11 cellular contexts compared by ENCODE assay signal in genomic region chr20:45433316-45433715, GRCh38. TPM values are rescaled to one million over a fixed set of nuclear protein-coding genes. Genes with fewer than 3 reads are reported as not detected.
DNase-seq lines count a peak whose midpoint lies in the region; ATAC-seq and TF ChIP-seq lines count a peak whose summit lies in the region.
"Had no signal": no experiment of that assay in that cellular context is flagged by ENCODE, and none has a peak within 500 bp of the region (broad histone marks: within the 10 kb centered on the region; RNA-seq: fewer than 3 reads in every experiment).

No MANE protein-coding gene starts in this region.

- H2BK5ac ChIP-seq in trophoblast cell (ENCODE audit: low read depth, low read length, poor library complexity) (no peak overlapping the region), neuronal stem cell (ENCODE audit: low read length) (no peak overlapping the region)

- DNase-seq in AG04450 (ENCODE audit: low read depth, low spot score) (peak; percentile 80), HS-5 (ENCODE audit: low read depth) (peak; percentile 40), trophoblast cell (no peak), NCI-H1092 (lab: John Stamatoyannopoulos, UW) (no peak), neuronal stem cell (ENCODE audit: low spot score) (no peak)
- DNase-seq: NCI-H524, T-helper 9 cell had no signal

- H3K18ac ChIP-seq in trophoblast cell (ENCODE audit: low read length) = no peak overlapping the region
- H3K18ac ChIP-seq in neuronal stem cell (ENCODE audit: low read length) = no peak overlapping the region

- CTCF ChIA-PET in AG04450 (lab: Charles Lee) = interaction anchor here (2.4 to 10.1 kb wide), 3 partner anchors 60 to 338 kb away, joined by 7 to 194 read pairs (median 88); partner anchors contain the start of gene SYS1

- no peak overlapping the region for H3K4me3 ChIP-seq in AG04450 (ENCODE audit: low read depth, low read length)
- H3K4me3 ChIP-seq in trophoblast cell (ENCODE audit: low read depth, low read length) = no peak overlapping the region
- H3K4me3 ChIP-seq in neuronal stem cell (ENCODE audit: low read length in 2 of 2) = no peak overlapping the region

- no peak for ATAC-seq in GM18498 (IDR thresholded peaks at IDR 0.05; ENCODE audit: unreplicated experiment)

- H2BK12ac ChIP-seq in trophoblast cell (ENCODE audit: low read length) = no peak overlapping the region
- H2BK12ac ChIP-seq in neuronal stem cell (ENCODE audit: low read length) = no peak overlapping the region

- no peak overlapping the region for H2AK5ac ChIP-seq in trophoblast cell (ENCODE audit: low read length)
- no peak overlapping the region for H2AK5ac ChIP-seq in neuronal stem cell (ENCODE audit: low read depth, low read length)

- H3K4me1 ChIP-seq in trophoblast cell (ENCODE audit: control insufficient read depth in 1 of 2, insufficient read depth in 2 of 2, low read length in 2 of 2) (peaks cover 0 to 3% of the 10 kb centered on the region in 2 experiments), neuronal stem cell (ENCODE audit: control insufficient read depth in 2 of 2, insufficient read depth in 1 of 2, low read depth in 1 of 2, low read length in 2 of 2) (peaks cover 0 to 1% of the 10 kb centered on the region in 2 donors)

- H2AFZ ChIP-seq in trophoblast cell (ENCODE audit: insufficient read depth, low read length, poor library complexity) = no peak overlapping the region
- no peak overlapping the region for H2AFZ ChIP-seq in neuronal stem cell (ENCODE audit: low read length)

- H3K4me2 ChIP-seq in trophoblast cell (ENCODE audit: low read length) (no peak overlapping the region), neuronal stem cell (ENCODE audit: insufficient read depth, low read length, poor library complexity, severe bottlenecking) (no peak overlapping the region)

- H4K12ac ChIP-seq in trophoblast cell (ENCODE audit: low read depth, low read length) = no peak overlapping the region

- H3K27me3 ChIP-seq in AG04450 (ENCODE audit: control insufficient read depth, insufficient read depth, low read length) (no peaks in the 10 kb centered on the region), layer of hippocampus (ENCODE audit: control insufficient read depth, insufficient read depth, low read length) (no peaks in the 10 kb centered on the region), trophoblast cell (ENCODE audit: insufficient read depth, low read length) (no peaks in the 10 kb centered on the region), neuronal stem cell (ENCODE audit: control insufficient read depth in 3 of 3, insufficient read depth in 3 of 3, low read depth in 1 of 3, low read length in 3 of 3) (no peaks in the 10 kb centered on the region)

- POLR2A ChIA-PET in AG04450 (lab: Yijun Ruan, JAX) = interaction anchor here (0.9 to 1.2 kb wide), 2 partner anchors 89 to 346 kb away, joined by 4 read pairs; no protein-coding TSS in a partner anchor

- no peak overlapping the region for H3K9ac ChIP-seq in trophoblast cell (ENCODE audit: low read length)
- H3K9ac ChIP-seq in neuronal stem cell (ENCODE audit: low read depth, low read length, poor library complexity) = no peak overlapping the region

- no peak for TF ChIP-seq CTCF in AG04450 (IDR thresholded peaks at IDR 0.05; ENCODE audit: low read depth, low read length)

- H3K79me2 ChIP-seq in trophoblast cell (ENCODE audit: control insufficient read depth, insufficient read depth, low read length, poor library complexity) = no peaks in the 10 kb centered on the region

- no peak overlapping the region for H3K14ac ChIP-seq in trophoblast cell (ENCODE audit: low read length)
- H3K14ac ChIP-seq in neuronal stem cell (ENCODE audit: low read length) = no peak overlapping the region

- H2BK120ac ChIP-seq in trophoblast cell (ENCODE audit: insufficient read depth, low read length, poor library complexity) (no peak overlapping the region), neuronal stem cell (ENCODE audit: low read depth, low read length) (no peak overlapping the region)

- no peaks in the 10 kb centered on the region for H3K9me3 ChIP-seq in AG04450 (ENCODE audit: control insufficient read depth, insufficient read depth, low read length)
- H3K9me3 ChIP-seq in trophoblast cell (ENCODE audit: insufficient read depth, low read depth, low read length) = no peaks in the 10 kb centered on the region
- no peaks in the 10 kb centered on the region for H3K9me3 ChIP-seq in neuronal stem cell (replicated peaks in 1 of 2; ENCODE audit: control insufficient read depth in 2 of 2, insufficient read depth in 1 of 2, low read depth in 1 of 2, low read length in 2 of 2)

- H3K4ac ChIP-seq in trophoblast cell (ENCODE audit: low read depth, low read length) = no peak overlapping the region
- H3K4ac ChIP-seq in neuronal stem cell (ENCODE audit: low read length) = no peak overlapping the region

- no peak overlapping the region for H4K91ac ChIP-seq in trophoblast cell (ENCODE audit: low read depth, low read length)
- H4K91ac ChIP-seq in neuronal stem cell (ENCODE audit: low read depth, low read length, poor library complexity) = no peak overlapping the region

- no peaks in the 10 kb centered on the region for H3K36me3 ChIP-seq in trophoblast cell (ENCODE audit: control insufficient read depth in 1 of 2, insufficient read depth in 2 of 2, low read length in 2 of 2)
- H3K36me3 ChIP-seq in neuronal stem cell (replicated peaks in 1 of 2; ENCODE audit: control insufficient read depth in 2 of 2, insufficient read depth in 2 of 2, low read length in 2 of 2) = peaks cover 0 to under 1% of the 10 kb centered on the region in 2 donors

- no peak overlapping the region for H4K8ac ChIP-seq in trophoblast cell (ENCODE audit: low read depth, low read length)
- no peak overlapping the region for H4K8ac ChIP-seq in neuronal stem cell (ENCODE audit: low read depth, low read length)

- no CpG with 5 or more reads among the region's 3 CpGs for WGBS in trophoblast cell (ENCODE audit: extremely low coverage, insufficient coverage, insufficient read length)
- WGBS in neuronal stem cell (ENCODE audit: extremely low coverage in 2 of 2, insufficient read length in 2 of 2, insufficient replicate concordance in 1 of 2), 2 donors = no CpG with 5 or more reads among the region's 3 CpGs

- H3K23ac ChIP-seq in trophoblast cell (ENCODE audit: low read length) = no peak overlapping the region
- no peak overlapping the region for H3K23ac ChIP-seq in neuronal stem cell (ENCODE audit: low read depth, low read length, poor library complexity)

- H3K79me1 ChIP-seq in trophoblast cell (ENCODE audit: low read length) (peaks cover 2% of the 10 kb centered on the region), neuronal stem cell (ENCODE audit: low read depth, low read length) (no peaks in the 10 kb centered on the region)

- H3K27ac ChIP-seq in AG04450 (ENCODE audit: low read depth, low read length) = peak overlapping the region; percentile 69
- H3K27ac ChIP-seq in cingulate gyrus (ENCODE audit: low read depth, low read length) = peak overlapping the region; percentile 91
- peak overlapping the region; percentile 89 for H3K27ac ChIP-seq in layer of hippocampus (ENCODE audit: low read depth, low read length)
- H3K27ac ChIP-seq in trophoblast cell (ENCODE audit: low read depth, low read length) = no peak overlapping the region
- no peak overlapping the region for H3K27ac ChIP-seq in neuronal stem cell (replicated peaks; ENCODE audit: low read length)

- no peak overlapping the region for H2BK15ac ChIP-seq in neuronal stem cell (ENCODE audit: low read length)

RNA-seq across cellular contexts. Expression of gene PIGT, which starts 17.4 kb away (rescaled TPM):
- 114 and 140 TPM in 2 replicates for polyA plus RNA-seq in AG04450 (2011; rRNA removed)
- polyA minus RNA-seq in AG04450 (2011; rRNA and poly(A)+ RNA removed) = 51.4 and 58.4 TPM in 2 replicates
- polyA plus RNA-seq in trophoblast cell (2013) = 72.1 and 75.4 TPM in 2 replicates
- 50.8 TPM for polyA plus RNA-seq in neuronal stem cell (2013, experiment 1 of 2)
- 50.5 TPM for polyA plus RNA-seq in neuronal stem cell (2013, experiment 2 of 2)

RNA-seq across cellular contexts. Expression of gene DBNDD2, which starts 25.2 kb away (rescaled TPM):
- polyA plus RNA-seq in AG04450 (2011; rRNA removed) = 12.8 and 13.8 TPM in 2 replicates
- 7.3 and 7.8 TPM in 2 replicates for polyA minus RNA-seq in AG04450 (2011; rRNA and poly(A)+ RNA removed)
- 10.9 and 13.1 TPM in 2 replicates for polyA plus RNA-seq in trophoblast cell (2013)
- 23.7 TPM for polyA plus RNA-seq in neuronal stem cell (2013, experiment 1 of 2)
- 21.4 TPM for polyA plus RNA-seq in neuronal stem cell (2013, experiment 2 of 2)

RNA-seq across cellular contexts. Expression of gene WFDC2, which starts 36.2 kb away (rescaled TPM):
- not detected in 2 replicates for polyA plus RNA-seq in AG04450 (2011; rRNA removed)
- polyA minus RNA-seq in AG04450 (2011; rRNA and poly(A)+ RNA removed) = not detected in 2 replicates
- 114 and 119 TPM in 2 replicates for polyA plus RNA-seq in trophoblast cell (2013)
- polyA plus RNA-seq in neuronal stem cell (2013, experiment 1 of 2) = 56.3 TPM
- 58.1 TPM for polyA plus RNA-seq in neuronal stem cell (2013, experiment 2 of 2)
- polyA plus RNA-seq: CD14-positive monocyte had no signal

RNA-seq across cellular contexts. Expression of gene TP53TG5, which starts 55.2 kb away (rescaled TPM):
- polyA plus RNA-seq in AG04450 (2011; rRNA removed) = not detected in 2 replicates
- polyA minus RNA-seq in AG04450 (2011; rRNA and poly(A)+ RNA removed) = not detected in 2 replicates
- not detected in 2 replicates for polyA plus RNA-seq in trophoblast cell (2013)
- 0.25 TPM for polyA plus RNA-seq in neuronal stem cell (2013, experiment 1 of 2)
- 0.30 TPM for polyA plus RNA-seq in neuronal stem cell (2013, experiment 2 of 2)

Comparison
In these comparisons a context has a peak if more than half of its experiments do, and no peak if none do; other contexts are left out.
1. DNase-seq: peak in AG04450 (single experiment) and HS-5 (single experiment); none in trophoblast cell (0 of 2), NCI-H1092 (single experiment) and neuronal stem cell (single experiment).
2. H3K27ac ChIP-seq: peak in AG04450 (single experiment), cingulate gyrus (single experiment) and layer of hippocampus (single experiment); none in trophoblast cell (single experiment) and neuronal stem cell (single experiment).